ENCODE assay signal across 2 cellular contexts in the genomic region with DNA sequence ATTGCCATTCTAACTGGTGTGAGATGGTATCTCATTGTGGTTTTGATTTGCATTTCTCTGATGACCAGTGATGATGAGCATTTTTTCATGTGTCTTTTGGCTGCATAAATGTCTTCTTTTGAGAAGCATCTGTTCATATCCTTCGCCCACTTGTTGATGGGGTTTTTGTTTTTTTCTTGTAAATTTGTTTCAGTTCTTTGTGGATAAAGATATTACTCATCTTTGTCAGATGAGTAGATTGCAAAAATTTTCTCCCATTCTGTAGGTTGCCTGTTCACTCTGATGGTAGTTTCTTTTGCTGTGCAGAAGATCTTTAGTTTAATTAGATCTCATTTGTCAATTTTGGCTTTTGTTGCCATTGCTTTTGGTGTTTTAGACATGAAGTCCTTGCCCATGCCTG. TPM values are rescaled to one million over a fixed set of nuclear protein-coding genes. Genes with fewer than 3 reads are reported as not detected.
"Had no signal": no experiment of that assay in that cellular context is flagged by ENCODE, and none has a peak within 500 bp of the region (broad histone marks: within the 10 kb centered on the region; RNA-seq: fewer than 3 reads in every experiment).

No MANE protein-coding gene starts in this region.

RNA-seq across cellular contexts. Expression of a gene that starts 39.7 kb away (rescaled TPM):
- total RNA-seq: naive thymus-derived CD8-positive, alpha-beta T cell had no signal
- polyA plus RNA-seq: neural cell had no signal
